ENCODE assay signal across 27 cellular contexts in the genomic region with DNA sequence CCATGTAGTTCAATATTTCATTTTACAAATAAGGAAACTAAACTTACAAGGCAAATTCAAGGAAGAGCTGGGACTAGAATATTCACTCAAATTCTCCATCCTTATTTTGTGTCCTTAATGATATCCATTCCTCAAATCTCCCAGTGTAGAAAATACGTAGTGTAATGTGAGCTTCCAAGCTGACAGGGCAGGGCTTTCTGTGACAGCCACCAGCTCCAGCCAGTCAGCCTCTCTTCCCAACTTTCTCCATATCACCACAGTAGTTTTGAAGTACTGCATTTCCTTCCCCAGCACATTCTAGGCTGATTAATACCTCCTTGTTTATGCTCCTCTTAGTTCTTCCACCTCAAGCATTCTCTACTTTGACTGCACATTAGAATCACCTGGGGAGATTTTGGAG.
"Had no signal": no experiment of that assay in that cellular context is flagged by ENCODE, and none has a peak within 500 bp of the region (broad histone marks: within the 10 kb centered on the region; RNA-seq: fewer than 3 reads in every experiment).

No MANE protein-coding gene starts in this region.

- H3K9me3 Mint-ChIP-seq: naive thymus-derived CD8-positive, alpha-beta T cell; nephron; neural crest cell; stimulated activated memory B cell treated with anti-CD40 and anti-IgM and Interleukin-4, amounts not matched to agents 10 μg/mL and 1 μg/mL and 100 μg/mL, for 72 hours; stimulated activated naive CD8-positive, alpha-beta T cell treated with anti-CD3 and anti-CD28 coated beads, Interleukin-15, amount 100 ng/mL, for 72 hours; type B pancreatic cell had no signal

- H3K27me3 Mint-ChIP-seq: stimulated activated memory B cell treated with anti-CD40 and anti-IgM and Interleukin-4, amounts not matched to agents 10 μg/mL and 1 μg/mL and 100 μg/mL, for 72 hours; stimulated activated naive CD8-positive, alpha-beta T cell treated with anti-CD3 and anti-CD28 coated beads, Interleukin-15, amount 100 ng/mL, for 72 hours; type B pancreatic cell had no signal

- H3K79me2 ChIP-seq: parathyroid adenoma had no signal

- H3K36me3 Mint-ChIP-seq: naive thymus-derived CD8-positive, alpha-beta T cell; stimulated activated memory B cell treated with anti-CD40 and anti-IgM and Interleukin-4, amounts not matched to agents 10 μg/mL and 1 μg/mL and 100 μg/mL, for 72 hours; type B pancreatic cell had no signal

- FAIRE-seq: keratinocyte had no signal

- H3K9ac ChIP-seq: parathyroid adenoma had no signal

- H3K4me1 Mint-ChIP-seq: naive thymus-derived CD8-positive, alpha-beta T cell; neural crest cell; stimulated activated memory B cell treated with anti-CD40 and anti-IgM and Interleukin-4, amounts not matched to agents 10 μg/mL and 1 μg/mL and 100 μg/mL, for 72 hours; stimulated activated naive CD8-positive, alpha-beta T cell treated with anti-CD3 and anti-CD28 coated beads, Interleukin-15, amount 100 ng/mL, for 72 hours had no signal

- ATAC-seq: left cardiac atrium; left lung; lower lobe of right lung; mucosa of descending colon; naive thymus-derived CD8-positive, alpha-beta T cell; psoas muscle; right lobe of liver; stimulated activated memory B cell treated with anti-CD40 and anti-IgM and Interleukin-4, amounts not matched to agents 10 μg/mL and 1 μg/mL and 100 μg/mL, for 72 hours; stimulated activated naive CD8-positive, alpha-beta T cell treated with anti-CD3 and anti-CD28 coated beads, Interleukin-15, amount 100 ng/mL, for 72 hours had no signal

- DNase-seq: hippocampal formation; kidney glomerular epithelial cell; left cardiac atrium; left lung; lower lobe of right lung; midbrain; mucosa of descending colon; naive thymus-derived CD8-positive, alpha-beta T cell; nucleus accumbens; psoas muscle; right lobe of liver; stimulated activated CD4-positive, alpha-beta T cell treated with anti-CD3 and anti-CD28 coated beads, Interleukin-1b, Interleukin-23, amount 100 ng/mL, for 48 hours; stimulated activated CD4-positive, alpha-beta T cell treated with anti-CD3 and anti-CD28 coated beads, Interleukin-2, amount 100 ng/mL, for 48 hours; stimulated activated CD4-positive, alpha-beta T cell treated with anti-CD3 and anti-CD28 coated beads, Interleukin-4, amount 100 ng/mL, for 4 hours; stimulated activated CD8-positive, alpha-beta memory T cell treated with anti-CD3 and anti-CD28 coated beads, Interleukin-4, amount 100 ng/mL, for 48 hours; stimulated activated naive CD4-positive, alpha-beta T cell treated with Interleukin-2 at 50 U/mL for 16 hours; stimulated activated naive CD8-positive, alpha-beta T cell treated with anti-CD3 and anti-CD28 coated beads, Interleukin-15, amount 100 ng/mL, for 72 hours; substantia nigra; uterus had no signal

- H3K36me3 ChIP-seq: left lung, lower lobe of right lung, right lobe of liver, tibial nerve, uterus had no signal

- H3K27ac ChIP-seq: left lung, lower lobe of right lung, parathyroid adenoma, psoas muscle, right lobe of liver, tibial nerve, uterus had no signal

- H3K9me3 ChIP-seq: left lung, lower lobe of right lung, mucosa of descending colon, psoas muscle, right lobe of liver, tibial nerve, uterus had no signal

- H3K4me2 ChIP-seq: smooth muscle cell had no signal

- H3K4me3 Mint-ChIP-seq: naive thymus-derived CD8-positive, alpha-beta T cell; nephron; neural crest cell; stimulated activated memory B cell treated with anti-CD40 and anti-IgM and Interleukin-4, amounts not matched to agents 10 μg/mL and 1 μg/mL and 100 μg/mL, for 72 hours; stimulated activated naive CD8-positive, alpha-beta T cell treated with anti-CD3 and anti-CD28 coated beads, Interleukin-15, amount 100 ng/mL, for 72 hours; type B pancreatic cell had no signal

- H3K4me1 ChIP-seq: left lung, lower lobe of right lung, parathyroid adenoma, psoas muscle, right lobe of liver, tibial nerve, uterus had no signal

- H3K27ac Mint-ChIP-seq: naive thymus-derived CD8-positive, alpha-beta T cell; nephron; stimulated activated memory B cell treated with anti-CD40 and anti-IgM and Interleukin-4, amounts not matched to agents 10 μg/mL and 1 μg/mL and 100 μg/mL, for 72 hours; stimulated activated naive CD8-positive, alpha-beta T cell treated with anti-CD3 and anti-CD28 coated beads, Interleukin-15, amount 100 ng/mL, for 72 hours; type B pancreatic cell had no signal

- H2AFZ ChIP-seq: parathyroid adenoma had no signal

- H3K27me3 ChIP-seq: left lung, right lobe of liver, tibial nerve, uterus had no signal

- H3K4me3 ChIP-seq: left lung, lower lobe of right lung, mucosa of descending colon, psoas muscle, right lobe of liver, smooth muscle cell, tibial nerve, uterus had no signal
